ENCODE assay signal across 21 cellular contexts in genomic region chr13:28710161-28710560, GRCh38. TPM values are rescaled to one million over a fixed set of nuclear protein-coding genes. Genes with fewer than 3 reads are reported as not detected.
DNase-seq lines count a peak whose midpoint lies in the region; ATAC-seq and TF ChIP-seq lines count a peak whose summit lies in the region.
"Had no signal": no experiment of that assay in that cellular context is flagged by ENCODE, and none has a peak within 500 bp of the region (broad histone marks: within the 10 kb centered on the region; RNA-seq: fewer than 3 reads in every experiment).

No MANE protein-coding gene starts in this region.

- WGBS in trophoblast cell (ENCODE audit: extremely low coverage, insufficient coverage, insufficient read length), result no CpG with 5 or more reads among the region's 4 CpGs

- H4K20me1 ChIP-seq in HCT116 (ENCODE audit: insufficient read depth), result no peaks in the 10 kb centered on the region

- ATAC-seq in HCT116 (peak; percentile 38), left lobe of liver (peak; percentile 23), HG02852 (IDR thresholded peaks at IDR 0.05; ENCODE audit: unreplicated experiment) (no peak)
- ATAC-seq: Panc1 had no signal

- H3K27ac ChIP-seq in HCT116 (ENCODE audit: low read depth, low read length), result no peak overlapping the region
- peak overlapping the region; percentile 27 for H3K27ac ChIP-seq in angular gyrus (ENCODE audit: low read depth, low read length)
- no peak overlapping the region for H3K27ac ChIP-seq in trophoblast cell (ENCODE audit: low read depth, low read length)
- H3K27ac ChIP-seq in uterus, result no peak overlapping the region
- H3K27ac ChIP-seq: HL-60, SJCRH30 had no signal

- peak overlapping the region; percentile 60 for H4K12ac ChIP-seq in trophoblast cell (ENCODE audit: low read depth, low read length)

- no peak for DNase-seq in HCT116 (ENCODE audit: low read depth, low spot score)
- DNase-seq in left lobe of liver (ENCODE audit: low spot score), result no peak
- DNase-seq in trophoblast cell, result no peak
- no peak for DNase-seq in ecto neural progenitor cell (ENCODE audit: low spot score)
- no peak for DNase-seq in activated CD4-positive, CD25-positive, alpha-beta regulatory T cell (lab: John Stamatoyannopoulos, UW)
- no peak for DNase-seq in uterus
- DNase-seq: EL; GF-D8; KG1; NCI-H1105; NCI-H146; NCI-H2029; NCI-H226; NCI-H510A treated with DMSO at 0.1 percent for 48 hours; NCI-H774; NK-92 treated with Interleukin-12 subunit alpha and Interleukin-12 subunit beta, amount 100 ng/mL, for 24 hours; SJCRH30 had no signal

- TF ChIP-seq CTCF in HCT116 (IDR thresholded peaks at IDR 0.05 in 2 of 3, conservative IDR thresholded peaks at IDR 0.05 in 1 of 3; ENCODE audit: borderline replicate concordance in 1 of 3, insufficient read depth in 1 of 3, low read depth in 2 of 3, low read length in 2 of 3) (no peak), uterus (IDR thresholded peaks at IDR 0.05) (no peak)

- H3K79me1 ChIP-seq in trophoblast cell (ENCODE audit: low read length), result no peaks in the 10 kb centered on the region

- H3K27me3 ChIP-seq in HCT116 (ENCODE audit: insufficient read depth, low read length), result no peaks in the 10 kb centered on the region
- H3K27me3 ChIP-seq in trophoblast cell (ENCODE audit: insufficient read depth, low read length), result no peaks in the 10 kb centered on the region
- H3K27me3 ChIP-seq in uterus, result no peaks in the 10 kb centered on the region
- H3K27me3 ChIP-seq: SJCRH30 had no signal

- peak overlapping the region; percentile 45 for H2AK5ac ChIP-seq in trophoblast cell (ENCODE audit: low read length)

- no peaks in the 10 kb centered on the region for H3K79me2 ChIP-seq in HCT116 (ENCODE audit: insufficient read depth, low read length)
- H3K79me2 ChIP-seq in trophoblast cell (ENCODE audit: control insufficient read depth, insufficient read depth, low read length, poor library complexity), result no peaks in the 10 kb centered on the region

- H4K91ac ChIP-seq in trophoblast cell (ENCODE audit: low read depth, low read length), result no peak overlapping the region

- CTCF ChIA-PET in HCT116 (lab: Charles Lee), result no interaction called here

- TF ChIP-seq RAD21 in HCT116 (IDR thresholded peaks at IDR 0.05; ENCODE audit: low read depth), result no peak

- H4K8ac ChIP-seq in trophoblast cell (ENCODE audit: low read depth, low read length), result peak overlapping the region; percentile 23

- no peak overlapping the region for H3K14ac ChIP-seq in trophoblast cell (ENCODE audit: low read length)

- H2BK120ac ChIP-seq in trophoblast cell (ENCODE audit: insufficient read depth, low read length, poor library complexity), result no peak overlapping the region

- H2BK12ac ChIP-seq in trophoblast cell (ENCODE audit: low read length), result peak overlapping the region; percentile 20

- H3K9me2 ChIP-seq in HCT116 (ENCODE audit: insufficient read depth), result no peaks in the 10 kb centered on the region

- H3K4ac ChIP-seq in trophoblast cell (ENCODE audit: low read depth, low read length), result no peak overlapping the region

- RAD21 ChIA-PET in HCT116 (lab: Charles Lee; ENCODE audit: low non-redundant PET in 1 of 2, low total read pairs in 2 of 2, uncharacterized antibody in 2 of 2, unreplicated experiment in 2 of 2), result no interaction called here

- H3K4me3 ChIP-seq in HCT116 (replicated peaks in 1 of 2; ENCODE audit: low read depth in 1 of 2, low read length in 2 of 2) (no peak overlapping the region), trophoblast cell (ENCODE audit: low read depth, low read length) (no peak overlapping the region), uterus (no peak overlapping the region)
- H3K4me3 ChIP-seq: SJCRH30 had no signal

- H3K9me3 ChIP-seq in HCT116 (ENCODE audit: control insufficient read depth in 1 of 2, insufficient read depth in 1 of 2, low read depth in 1 of 2, low read length in 2 of 2) (no peaks in the 10 kb centered on the region), trophoblast cell (ENCODE audit: insufficient read depth, low read depth, low read length) (peaks cover 3% of the 10 kb centered on the region), uterus (no peaks in the 10 kb centered on the region)
- H3K9me3 ChIP-seq: SJCRH30 had no signal

- H3K4me2 ChIP-seq in HCT116 (ENCODE audit: low read length) (peak overlapping the region; percentile 59), trophoblast cell (ENCODE audit: low read length) (no peak overlapping the region)

- intact Hi-C loops in HCT116 (cut with micrococcal nuclease) (no loop called here), uterus (cut with DNase I; ENCODE audit: low total_unique reads) (no loop called here)

- no TSS peak for BruUV-seq in HCT116 (replicated peaks; lab: Mats Ljungman, UMichigan)

- H3K9ac ChIP-seq in HCT116 (ENCODE audit: low read length) (no peak overlapping the region), trophoblast cell (ENCODE audit: low read length) (no peak overlapping the region)

- TF ChIP-seq POLR2A in HCT116 (IDR thresholded peaks at IDR 0.05; ENCODE audit: borderline replicate concordance, extremely low read depth, insufficient read depth, insufficient read length), result no peak
- TF ChIP-seq POLR2A in uterus (IDR thresholded peaks at IDR 0.05), result no peak

- H3K36me3 ChIP-seq in HCT116 (ENCODE audit: control insufficient read depth in 1 of 2, insufficient read depth in 2 of 2, low read length in 2 of 2) (no peaks in the 10 kb centered on the region), trophoblast cell (ENCODE audit: control insufficient read depth in 1 of 2, insufficient read depth in 2 of 2, low read length in 2 of 2) (no peaks in the 10 kb centered on the region), uterus (no peaks in the 10 kb centered on the region)

- H3K4me1 ChIP-seq in HCT116 (ENCODE audit: control insufficient read depth in 1 of 2, insufficient read depth in 2 of 2, low read length in 2 of 2) (peaks cover 7 to 17% of the 10 kb centered on the region in 2 experiments), trophoblast cell (ENCODE audit: control insufficient read depth in 1 of 2, insufficient read depth in 2 of 2, low read length in 2 of 2) (no peaks in the 10 kb centered on the region), uterus (no peaks in the 10 kb centered on the region)

- H2BK5ac ChIP-seq in trophoblast cell (ENCODE audit: low read depth, low read length, poor library complexity), result no peak overlapping the region

- no peak overlapping the region for H3K18ac ChIP-seq in trophoblast cell (ENCODE audit: low read length)

- H3K23ac ChIP-seq in trophoblast cell (ENCODE audit: low read length), result no peak overlapping the region

- no peak overlapping the region for H2AFZ ChIP-seq in HCT116 (ENCODE audit: low read depth, low read length, poor library complexity, severe bottlenecking)
- no peak overlapping the region for H2AFZ ChIP-seq in trophoblast cell (ENCODE audit: insufficient read depth, low read length, poor library complexity)

- POLR2A ChIA-PET in HCT116 (lab: Charles Lee), result no interaction called here

TF ChIP-seq in HCT116, 20 proteins besides CTCF, POLR2A, EP300 and RAD21 (continues in another document):
- TF ChIP-seq TCF7L2 (IDR thresholded peaks at IDR 0.05; ENCODE audit: borderline replicate concordance, extremely low read depth, insufficient read depth, insufficient read length) (no peak), ZFX (IDR thresholded peaks at IDR 0.05) (no peak), SRF (IDR thresholded peaks at IDR 0.05; ENCODE audit: low read depth) (no peak), JUND (IDR thresholded peaks at IDR 0.05) (no peak), REST (IDR thresholded peaks at IDR 0.05; ENCODE audit: low read depth) (no peak), EZH2 (IDR thresholded peaks at IDR 0.05) (no peak), EZH2phosphoT487 (IDR thresholded peaks at IDR 0.05; ENCODE audit: borderline replicate concordance) (no peak), POLR2AphosphoS5 (IDR thresholded peaks at IDR 0.05; ENCODE audit: low read depth, low read length) (no peak), SP1 (IDR thresholded peaks at IDR 0.05; ENCODE audit: low read depth) (no peak), ZNF274 (IDR thresholded peaks at IDR 0.05; ENCODE audit: low read depth, low read length) (no peak), EGR1 (IDR thresholded peaks at IDR 0.05; ENCODE audit: low read depth) (no peak)
- TF ChIP-seq, protein P1, sequence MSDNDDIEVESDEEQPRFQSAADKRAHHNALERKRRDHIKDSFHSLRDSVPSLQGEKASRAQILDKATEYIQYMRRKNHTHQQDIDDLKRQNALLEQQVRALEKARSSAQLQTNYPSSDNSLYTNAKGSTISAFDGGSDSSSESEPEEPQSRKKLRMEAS (IDR thresholded peaks at IDR 0.05), result no peak

RNA-seq across cellular contexts. Expression of gene SLC46A3, which starts 8.6 kb away (rescaled TPM):
- total RNA-seq in HCT116 (2021; ENCODE audit: unreplicated experiment) (0.93 TPM), left lobe of liver (39.2 TPM), uterus (10 to 100 TPM in 1 of 4 donors, 1 to 10 TPM in 3; 2.3 to 12.1 (median 5.9) TPM)
- 0.62 and 0.87 TPM in 2 replicates for polyA plus RNA-seq in HCT116 (2012)
- polyA plus RNA-seq in trophoblast cell (2013), result 1.4 and 1.5 TPM in 2 replicates

RNA-seq across cellular contexts. Expression of gene POMP, which starts 51.2 kb away (rescaled TPM):
- total RNA-seq in HCT116 (2021; ENCODE audit: unreplicated experiment) (107 TPM), left lobe of liver (28.9 TPM), uterus (10 to 100 TPM in 3 of 4 donors, 1 to 10 TPM in 1; 3.8 to 39.5 (median 23.7) TPM)
- polyA plus RNA-seq in HCT116 (2012), result 44.7 and 57.9 TPM in 2 replicates
- polyA plus RNA-seq in trophoblast cell (2013), result 138 and 141 TPM in 2 replicates
